4 cellular contexts compared by ENCODE assay signal in the genomic region with DNA sequence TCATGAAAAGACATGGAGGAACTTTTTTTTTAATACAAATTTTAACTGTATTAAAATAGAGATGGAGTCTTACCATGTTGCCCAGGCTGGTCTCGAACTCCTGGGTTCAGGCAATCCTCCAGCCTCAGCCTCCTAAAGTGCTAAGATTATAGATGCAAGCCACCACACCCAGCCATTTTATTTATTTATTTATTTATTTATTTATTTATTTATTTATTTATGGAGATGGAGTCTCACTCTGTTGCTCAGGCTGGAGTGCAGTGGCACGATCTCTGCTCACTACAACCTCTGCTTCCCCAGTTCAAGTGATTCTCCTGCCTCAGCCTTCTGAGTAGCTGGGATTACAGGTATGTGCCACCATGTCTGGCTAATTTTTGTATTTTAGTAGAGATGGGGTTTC. TPM values are rescaled to one million over a fixed set of nuclear protein-coding genes. Genes with fewer than 3 reads are reported as not detected.
DNase-seq lines count a peak whose midpoint lies in the region; ATAC-seq, FAIRE-seq and TF ChIP-seq lines count a peak whose summit lies in the region.
"Not testable (repeated sequence)": the region's sequence is repeated elsewhere in the genome, so short reads cannot be mapped to it uniquely, and the experiment has no call there.

No MANE protein-coding gene starts in this region.

- CTCF ChIA-PET in A549 (lab: Yijun Ruan, JAX) = interaction anchor here (4.2 kb wide), 1 partner anchor 11 kb away, joined by 24 read pairs; no protein-coding TSS in a partner anchor
- CTCF ChIA-PET in HEK293 (lab: Yijun Ruan, JAX) = not testable (repeated sequence)

- H3K36me3 ChIP-seq in HEK293 (ENCODE audit: control insufficient read depth in 2 of 2, insufficient read depth in 1 of 2, low read length in 2 of 2); sigmoid colon: not testable (repeated sequence)

- ATAC-seq in A549 = not testable (repeated sequence)

- DNase-seq in A549 (ENCODE audit: low read depth in 1 of 2, low spot score in 1 of 2) = not testable (repeated sequence)
- DNase-seq in posterior vena cava (ENCODE audit: low spot score) (peak; percentile 6), sigmoid colon (peak; percentile 41)

- TF ChIP-seq CTCF in A549 (IDR thresholded peaks at IDR 0.05); HEK293 (tag by site-specific recombination; IDR thresholded peaks at IDR 0.05); sigmoid colon (IDR thresholded peaks at IDR 0.05): not testable (repeated sequence)

- intact Hi-C loops in posterior vena cava (cut with DNase I) = loop anchor here in 1 of 2 donors (2.0 kb wide), 1 partner anchor 34 kb away; no protein-coding TSS in a partner anchor
- intact Hi-C loops in sigmoid colon (cut with DNase I) = not testable (repeated sequence)

- WGBS in A549 (ENCODE audit: missing lambda C conversion rate) = 68% methylated on average over 2 of the region's 2 CpGs
- WGBS in sigmoid colon, 2 donors = 92 to 97% methylated on average over 2 of the region's 2 CpGs

- not testable (repeated sequence) for TF ChIP-seq POLR2A in A549 (IDR thresholded peaks at IDR 0.05; ENCODE audit: low read length); sigmoid colon (IDR thresholded peaks at IDR 0.05)

- not testable (repeated sequence) for H3K27ac ChIP-seq in A549; HEK293 (ENCODE audit: extremely low read depth, low read depth, low read length); sigmoid colon

- not testable (repeated sequence) for H3K27me3 ChIP-seq in sigmoid colon

- TF ChIP-seq RAD21 in A549 (conservative IDR thresholded peaks at IDR 0.05 in 1 of 2, IDR thresholded peaks at IDR 0.05 in 1 of 2) = not testable (repeated sequence)

- POLR2A ChIA-PET in A549 (lab: Yijun Ruan, JAX); HEK293 (lab: Yijun Ruan, JAX): not testable (repeated sequence)

- H3K4me3 ChIP-seq in A549; HEK293 (ENCODE audit: low read depth, low read length); sigmoid colon: not testable (repeated sequence)

- not testable (repeated sequence) for H3K9me3 ChIP-seq in A549; HEK293 (ENCODE audit: control insufficient read depth, insufficient read depth, low read depth, low read length); sigmoid colon

- not testable (repeated sequence) for FAIRE-seq in A549 (lab: Jason Lieb, UNC)

- TF ChIP-seq EP300 in A549 (IDR thresholded peaks at IDR 0.05); sigmoid colon (IDR thresholded peaks at IDR 0.05): not testable (repeated sequence)

- H3K4me2 ChIP-seq in A549 = not testable (repeated sequence)

- not testable (repeated sequence) for H3K4me1 ChIP-seq in A549; HEK293 (ENCODE audit: control insufficient read depth, insufficient read depth, low read length); sigmoid colon

TF ChIP-seq in A549, 52 proteins besides CTCF, POLR2A, EP300 and RAD21:
- TF ChIP-seq ZC3H11A (IDR thresholded peaks at IDR 0.05) = peak; percentile 57

TF ChIP-seq in HEK293, 187 proteins besides CTCF, POLR2A, EP300 and RAD21 (continues in another document):
- TF ChIP-seq ZNF664 (tag by site-specific recombination; IDR thresholded peaks at IDR 0.05) = peak; percentile 77
- peak; percentile 40 for TF ChIP-seq ZNF654 (tag by site-specific recombination; IDR thresholded peaks at IDR 0.05; ENCODE audit: low read depth)
- TF ChIP-seq ZNF623 (tag by site-specific recombination; IDR thresholded peaks at IDR 0.05) = peak; percentile 71
- TF ChIP-seq ZNF555 (tag by site-specific recombination; conservative IDR thresholded peaks at IDR 0.05) = peak; percentile 76
- peak; percentile 57; the same call in 1 of the 2 replicates for TF ChIP-seq ZNF558 (tag by site-specific recombination; IDR thresholded peaks at IDR 0.05)
- peak; percentile 74; the same call in 1 of the 2 replicates for TF ChIP-seq ZNF560 (tag by site-specific recombination; IDR thresholded peaks at IDR 0.05; ENCODE audit: borderline replicate concordance)
- TF ChIP-seq ZNF426 (tag by site-specific recombination; IDR thresholded peaks at IDR 0.05) = peak; percentile 82
- peak; percentile 52; the same call in 1 of the 2 replicates for TF ChIP-seq ZNF514 (tag by site-specific recombination; IDR thresholded peaks at IDR 0.05)
- peak; percentile 58 for TF ChIP-seq ZNF510 (tag by site-specific recombination; IDR thresholded peaks at IDR 0.05; ENCODE audit: insufficient replicate concordance)
- TF ChIP-seq ZNF223 (tag by site-specific recombination; IDR thresholded peaks at IDR 0.05) = 0 out of 2 replicates have a peak, but pooled peaks have one; percentile 43
- TF ChIP-seq ZNF394 (tag by site-specific recombination; IDR thresholded peaks at IDR 0.05; ENCODE audit: borderline replicate concordance) = peak; percentile 95
- 0 out of 2 replicates have a peak, but pooled peaks have one; percentile 27 for TF ChIP-seq RBAK (tag by site-specific recombination; IDR thresholded peaks at IDR 0.05)
- TF ChIP-seq ZNF629 (tag by site-specific recombination; IDR thresholded peaks at IDR 0.05) = peak; percentile 57
- TF ChIP-seq, protein P1, sequence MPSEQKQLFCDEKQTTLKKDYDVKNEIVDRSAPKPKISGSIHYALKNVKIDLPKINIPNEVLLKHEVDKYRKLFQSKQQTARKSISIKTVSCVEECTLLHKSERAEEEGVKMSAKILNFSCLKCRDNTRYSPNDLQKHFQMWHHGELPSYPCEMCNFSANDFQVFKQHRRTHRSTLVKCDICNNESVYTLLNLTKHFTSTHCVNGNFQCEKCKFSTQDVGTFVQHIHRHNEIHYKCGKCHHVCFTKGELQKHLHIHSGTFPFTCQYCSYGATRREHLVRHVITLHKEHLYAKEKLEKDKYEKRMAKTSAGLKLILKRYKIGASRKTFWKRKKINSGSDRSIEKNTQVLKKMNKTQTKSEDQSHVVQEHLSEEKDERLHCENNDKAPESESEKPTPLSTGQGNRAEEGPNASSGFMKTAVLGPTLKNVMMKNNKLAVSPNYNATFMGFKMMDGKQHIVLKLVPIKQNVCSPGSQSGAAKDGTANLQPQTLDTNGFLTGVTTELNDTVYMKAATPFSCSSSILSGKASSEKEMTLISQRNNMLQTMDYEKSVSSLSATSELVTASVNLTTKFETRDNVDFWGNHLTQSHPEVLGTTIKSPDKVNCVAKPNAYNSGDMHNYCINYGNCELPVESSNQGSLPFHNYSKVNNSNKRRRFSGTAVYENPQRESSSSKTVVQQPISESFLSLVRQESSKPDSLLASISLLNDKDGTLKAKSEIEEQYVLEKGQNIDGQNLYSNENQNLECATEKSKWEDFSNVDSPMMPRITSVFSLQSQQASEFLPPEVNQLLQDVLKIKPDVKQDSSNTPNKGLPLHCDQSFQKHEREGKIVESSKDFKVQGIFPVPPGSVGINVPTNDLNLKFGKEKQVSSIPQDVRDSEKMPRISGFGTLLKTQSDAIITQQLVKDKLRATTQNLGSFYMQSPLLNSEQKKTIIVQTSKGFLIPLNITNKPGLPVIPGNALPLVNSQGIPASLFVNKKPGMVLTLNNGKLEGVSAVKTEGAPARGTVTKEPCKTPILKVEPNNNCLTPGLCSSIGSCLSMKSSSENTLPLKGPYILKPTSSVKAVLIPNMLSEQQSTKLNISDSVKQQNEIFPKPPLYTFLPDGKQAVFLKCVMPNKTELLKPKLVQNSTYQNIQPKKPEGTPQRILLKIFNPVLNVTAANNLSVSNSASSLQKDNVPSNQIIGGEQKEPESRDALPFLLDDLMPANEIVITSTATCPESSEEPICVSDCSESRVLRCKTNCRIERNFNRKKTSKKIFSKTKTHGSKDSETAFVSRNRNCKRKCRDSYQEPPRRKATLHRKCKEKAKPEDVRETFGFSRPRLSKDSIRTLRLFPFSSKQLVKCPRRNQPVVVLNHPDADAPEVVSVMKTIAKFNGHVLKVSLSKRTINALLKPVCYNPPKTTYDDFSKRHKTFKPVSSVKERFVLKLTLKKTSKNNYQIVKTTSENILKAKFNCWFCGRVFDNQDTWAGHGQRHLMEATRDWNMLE (tag by site-specific recombination; conservative IDR thresholded peaks at IDR 0.05; ENCODE audit: low read depth) = peak; percentile 88
- TF ChIP-seq, protein P2, sequence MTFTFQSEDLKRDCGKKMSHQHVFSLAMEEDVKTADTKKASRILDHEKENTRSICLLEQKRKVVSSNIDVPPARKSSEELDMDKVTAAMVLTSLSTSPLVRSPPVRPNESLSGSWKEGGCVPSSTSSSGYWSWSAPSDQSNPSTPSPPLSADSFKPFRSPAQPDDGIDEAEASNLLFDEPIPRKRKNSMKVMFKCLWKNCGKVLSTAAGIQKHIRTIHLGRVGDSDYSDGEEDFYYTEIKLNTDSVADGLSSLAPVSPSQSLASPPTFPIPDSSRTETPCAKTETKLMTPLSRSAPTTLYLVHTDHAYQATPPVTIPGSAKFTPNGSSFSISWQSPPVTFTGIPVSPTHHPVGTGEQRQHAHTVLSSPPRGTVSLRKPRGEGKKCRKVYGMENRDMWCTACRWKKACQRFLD (tag by site-specific recombination; IDR thresholded peaks at IDR 0.05) = 0 out of 2 replicates have a peak, but pooled peaks have one; percentile 39
- peak; percentile 27; the same call in 1 of the 2 replicates for TF ChIP-seq MZF1 (tag by site-specific recombination; IDR thresholded peaks at IDR 0.05; ENCODE audit: borderline replicate concordance)

RNA-seq across cellular contexts. Expression of a gene that starts 46.6 kb away (rescaled TPM):
- polyA plus RNA-seq in A549 (2011; rRNA removed) = 8.0 and 17.5 TPM in 2 replicates
- polyA plus RNA-seq in A549 (2012; cell fraction: cytosol; rRNA removed) = 5.1 and 6.8 TPM in 2 replicates
- polyA plus RNA-seq in A549 (2012; cell fraction: nucleus; rRNA removed) = 12.2 and 12.3 TPM in 2 replicates
- polyA plus RNA-seq in A549 (2017; fragmentation: RNase III; extraction: RNeasy Plus Mini Kit Qiagen cat#74134 plus additional on column Dnase treatment) = 13.4 to 15.2 TPM (median 14.7 TPM) in 3 replicates
- 35.1 and 47.2 TPM in 2 replicates for polyA minus RNA-seq in A549 (2011; rRNA and poly(A)+ RNA removed)
- 10 to 100 TPM; 48.4 to 56.8 TPM for total RNA-seq in posterior vena cava
- 10 to 100 TPM; 39.5 to 85.3 (median 46.4) TPM for total RNA-seq in sigmoid colon
- polyA plus RNA-seq in sigmoid colon = 10 to 100 TPM in 1 of 3 donors, 1 to 10 TPM in 2; 5.4 to 29.2 (median 7.4) TPM
